Comparison of ENCODE assay signal across 8 cellular contexts in the genomic region with DNA sequence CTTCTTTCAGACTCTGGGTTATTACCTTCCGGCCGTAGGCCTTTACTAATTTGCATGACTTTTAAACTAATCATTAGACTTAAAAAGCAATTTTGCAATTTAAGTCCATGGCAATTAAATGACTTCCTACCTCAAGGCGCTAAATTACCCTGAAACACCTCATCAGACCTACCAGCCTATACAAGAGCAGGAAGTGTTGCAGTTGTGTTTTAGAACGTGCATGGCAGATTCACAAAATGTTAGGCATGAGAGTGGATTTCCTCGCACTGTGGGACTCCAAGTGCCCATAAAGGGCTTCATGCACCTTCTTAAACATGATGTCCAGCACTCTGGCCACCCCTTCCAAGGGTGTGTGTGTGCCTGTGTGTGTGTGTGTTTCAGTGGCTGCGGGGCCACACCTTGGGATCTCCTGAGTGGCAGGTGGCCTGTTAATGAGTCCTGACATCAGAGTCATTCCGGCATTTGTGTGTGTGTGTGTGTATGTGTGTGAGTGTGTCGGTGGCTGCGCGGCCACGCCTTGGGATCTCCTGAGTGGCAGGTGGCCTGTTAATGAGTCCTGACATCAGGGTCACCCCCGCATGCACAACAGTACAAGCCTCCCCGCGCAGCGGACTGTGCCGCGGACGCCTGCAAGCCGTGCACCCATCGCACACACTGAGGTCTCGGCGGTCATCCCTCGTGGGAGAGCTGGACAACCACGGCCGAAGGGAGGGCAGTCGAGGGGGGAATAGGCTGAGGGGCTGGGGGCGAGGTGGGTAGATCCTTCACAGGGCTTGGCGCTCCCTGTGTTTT. TPM values are rescaled to one million over a fixed set of nuclear protein-coding genes. Genes with fewer than 3 reads are reported as not detected.
DNase-seq lines count a peak whose midpoint lies in the region; ATAC-seq and TF ChIP-seq lines count a peak whose summit lies in the region.

No MANE protein-coding gene starts in this region.

- in situ Hi-C loops in Caki2 (cut with HindIII; ENCODE audit: low pct_unique_long_range_greater_than_20kb, low sequenced_read_pairs): no loop called here

- H3K9me3 ChIP-seq in RWPE2 (ENCODE audit: severe bottlenecking) (no peaks in the 10 kb centered on the region), prostate gland (no peaks in the 10 kb centered on the region)

- no peaks in the 10 kb centered on the region for H3K27me3 ChIP-seq in RWPE2 (ENCODE audit: insufficient read depth, poor library complexity, severe bottlenecking)
- no peaks in the 10 kb centered on the region for H3K27me3 ChIP-seq in prostate gland (replicated peaks; ENCODE audit: insufficient read depth)

- no peak for TF ChIP-seq POLR2A in prostate gland (IDR thresholded peaks at IDR 0.05)

- H3K4me3 ChIP-seq in RWPE2 (ENCODE audit: severe bottlenecking) (peak overlapping the region; percentile 53), prostate gland (peak overlapping the region; percentile 73 to 76)

- H3K36me3 ChIP-seq in RWPE2 (ENCODE audit: low read depth) (no peaks in the 10 kb centered on the region), prostate gland (no peaks in the 10 kb centered on the region)

- H3K4me1 ChIP-seq in RWPE2 (ENCODE audit: insufficient read depth, poor library complexity, severe bottlenecking) (no peaks in the 10 kb centered on the region), prostate gland (replicated peaks) (no peaks in the 10 kb centered on the region)

- WGBS in prostate gland: 5% methylated on average over 19 of the region's 28 CpGs

- ATAC-seq in GM21381 (IDR thresholded peaks at IDR 0.05; ENCODE audit: unreplicated experiment) (peak; percentile 47), RWPE2 (ENCODE audit: low read depth) (peak; percentile 26; the same call in 1 of the 3 replicates), left ventricle myocardium superior (peak; percentile 69)

- intact Hi-C loops in left ventricle myocardium superior (cut with micrococcal nuclease): loop anchor here (10.0 kb wide), 1 partner anchor 81 kb away; the partner anchor contains the start of gene ETNK1
- intact Hi-C loops in prostate gland (cut with DNase I): loop anchor here (2.0 kb wide), 1 partner anchor 81 kb away; the partner anchor contains the start of gene ETNK1

- DNase-seq in Caki2 (ENCODE audit: low read depth): peak; percentile 66
- peak; percentile 67 for DNase-seq in HT-29 (ENCODE audit: low spot score)
- no peak for DNase-seq in RWPE2 (ENCODE audit: low spot score)
- DNase-seq in activated naive CD8-positive, alpha-beta T cell treated with anti-CD3 and anti-CD28 coated beads, Interleukin-2, amount 50 U/mL, for 16 hours (ENCODE audit: low read depth, low spot score): peak; percentile 14
- DNase-seq in left ventricle myocardium superior: peak; percentile 72
- DNase-seq in prostate gland (ENCODE audit: low spot score): peak; percentile 32
- DNase-seq in dedifferentiated amniotic fluid mesenchymal stem cell (ENCODE audit: extremely low spot score): no peak

- H3K27ac ChIP-seq in RWPE2 (ENCODE audit: poor library complexity, severe bottlenecking) (peak overlapping the region; percentile 50), prostate gland (peak overlapping the region; percentile 95 to 96)

- TF ChIP-seq CTCF in RWPE2 (IDR thresholded peaks at IDR 0.05; ENCODE audit: poor library complexity, severe bottlenecking) (no peak), prostate gland (IDR thresholded peaks at IDR 0.05) (no peak)

RNA-seq across cellular contexts. Expression of gene C2CD5, which starts 0.9 kb away (rescaled TPM):
- total RNA-seq in Caki2 (2014; rRNA removed; shearing (Covaris generic); ENCODE audit: low replicate concordance): 11.7 and 14.6 TPM in 2 replicates
- total RNA-seq in HT-29 (2014; rRNA removed; shearing (Covaris generic)): 7.4 and 14.4 TPM in 2 replicates
- total RNA-seq in left ventricle myocardium superior (25.4 TPM), prostate gland (10 to 100 TPM; 26.6 to 37.6 TPM)

Comparison
In these comparisons a context has a peak if more than half of its experiments do, and no peak if none do; other contexts are left out.
1. DNase-seq: peak in Caki2 (single experiment), HT-29 (single experiment), activated naive CD8-positive, alpha-beta T cell treated with anti-CD3 and anti-CD28 coated beads, Interleukin-2, amount 50 U/mL, for 16 hours (single experiment), left ventricle myocardium superior (single experiment) and prostate gland (single experiment); none in RWPE2 (single experiment) and dedifferentiated amniotic fluid mesenchymal stem cell (single experiment).
2. Peak in every context shown above with its lines, with median percentiles within 50 percentile points of each other: ATAC-seq.